Comparison of ENCODE assay signal across 1 cellular context in genomic region chr3:42490243-42490642, GRCh38.
TF ChIP-seq lines count a peak whose summit lies in the region.

No MANE protein-coding gene starts in this region.

TF ChIP-seq in GM12878, 131 proteins besides CTCF, POLR2A, EP300 and RAD21 (continued from another document):
- 0 out of 2 replicates have a peak, but pooled peaks have one; percentile 30 for TF ChIP-seq CREB1 (IDR thresholded peaks at IDR 0.05; ENCODE audit: low read depth)
- peak; percentile 88 to 90 for TF ChIP-seq BHLHE40 (IDR thresholded peaks at IDR 0.05; ENCODE audit: borderline replicate concordance in 1 of 2, low read depth in 2 of 2, low read length in 1 of 2)
- TF ChIP-seq IRF4 (IDR thresholded peaks at IDR 0.05; ENCODE audit: low read depth, low read length) = peak; percentile 86
- TF ChIP-seq FOXM1 (IDR thresholded peaks at IDR 0.05; ENCODE audit: low read depth, low read length) = peak; percentile 61; the same call in 1 of the 2 replicates
- no peak for TF ChIP-seq NR2C2 (IDR thresholded peaks at IDR 0.05; ENCODE audit: borderline replicate concordance, control insufficient read depth, insufficient read length, low read depth)
- TF ChIP-seq RELB (IDR thresholded peaks at IDR 0.05; ENCODE audit: low read depth) = peak; percentile 75
- TF ChIP-seq EZH2 (IDR thresholded peaks at IDR 0.05; ENCODE audit: borderline replicate concordance, control insufficient read depth, low read depth, low read length) = no peak
- no peak for TF ChIP-seq ZBTB11 (CRISPR knock-in tag; IDR thresholded peaks at IDR 0.05)
- TF ChIP-seq, protein P1, sequence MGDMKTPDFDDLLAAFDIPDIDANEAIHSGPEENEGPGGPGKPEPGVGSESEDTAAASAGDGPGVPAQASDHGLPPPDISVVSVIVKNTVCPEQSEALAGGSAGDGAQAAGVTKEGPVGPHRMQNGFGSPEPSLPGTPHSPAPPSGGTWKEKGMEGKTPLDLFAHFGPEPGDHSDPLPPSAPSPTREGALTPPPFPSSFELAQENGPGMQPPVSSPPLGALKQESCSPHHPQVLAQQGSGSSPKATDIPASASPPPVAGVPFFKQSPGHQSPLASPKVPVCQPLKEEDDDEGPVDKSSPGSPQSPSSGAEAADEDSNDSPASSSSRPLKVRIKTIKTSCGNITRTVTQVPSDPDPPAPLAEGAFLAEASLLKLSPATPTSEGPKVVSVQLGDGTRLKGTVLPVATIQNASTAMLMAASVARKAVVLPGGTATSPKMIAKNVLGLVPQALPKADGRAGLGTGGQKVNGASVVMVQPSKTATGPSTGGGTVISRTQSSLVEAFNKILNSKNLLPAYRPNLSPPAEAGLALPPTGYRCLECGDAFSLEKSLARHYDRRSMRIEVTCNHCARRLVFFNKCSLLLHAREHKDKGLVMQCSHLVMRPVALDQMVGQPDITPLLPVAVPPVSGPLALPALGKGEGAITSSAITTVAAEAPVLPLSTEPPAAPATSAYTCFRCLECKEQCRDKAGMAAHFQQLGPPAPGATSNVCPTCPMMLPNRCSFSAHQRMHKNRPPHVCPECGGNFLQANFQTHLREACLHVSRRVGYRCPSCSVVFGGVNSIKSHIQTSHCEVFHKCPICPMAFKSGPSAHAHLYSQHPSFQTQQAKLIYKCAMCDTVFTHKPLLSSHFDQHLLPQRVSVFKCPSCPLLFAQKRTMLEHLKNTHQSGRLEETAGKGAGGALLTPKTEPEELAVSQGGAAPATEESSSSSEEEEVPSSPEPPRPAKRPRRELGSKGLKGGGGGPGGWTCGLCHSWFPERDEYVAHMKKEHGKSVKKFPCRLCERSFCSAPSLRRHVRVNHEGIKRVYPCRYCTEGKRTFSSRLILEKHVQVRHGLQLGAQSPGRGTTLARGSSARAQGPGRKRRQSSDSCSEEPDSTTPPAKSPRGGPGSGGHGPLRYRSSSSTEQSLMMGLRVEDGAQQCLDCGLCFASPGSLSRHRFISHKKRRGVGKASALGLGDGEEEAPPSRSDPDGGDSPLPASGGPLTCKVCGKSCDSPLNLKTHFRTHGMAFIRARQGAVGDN (IDR thresholded peaks at IDR 0.05) = peak; percentile 51; the same call in 1 of the 2 replicates
- TF ChIP-seq, protein P2, sequence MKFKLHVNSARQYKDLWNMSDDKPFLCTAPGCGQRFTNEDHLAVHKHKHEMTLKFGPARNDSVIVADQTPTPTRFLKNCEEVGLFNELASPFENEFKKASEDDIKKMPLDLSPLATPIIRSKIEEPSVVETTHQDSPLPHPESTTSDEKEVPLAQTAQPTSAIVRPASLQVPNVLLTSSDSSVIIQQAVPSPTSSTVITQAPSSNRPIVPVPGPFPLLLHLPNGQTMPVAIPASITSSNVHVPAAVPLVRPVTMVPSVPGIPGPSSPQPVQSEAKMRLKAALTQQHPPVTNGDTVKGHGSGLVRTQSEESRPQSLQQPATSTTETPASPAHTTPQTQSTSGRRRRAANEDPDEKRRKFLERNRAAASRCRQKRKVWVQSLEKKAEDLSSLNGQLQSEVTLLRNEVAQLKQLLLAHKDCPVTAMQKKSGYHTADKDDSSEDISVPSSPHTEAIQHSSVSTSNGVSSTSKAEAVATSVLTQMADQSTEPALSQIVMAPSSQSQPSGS (IDR thresholded peaks at IDR 0.05; ENCODE audit: low read length) = no peak; the same call in 1 of the 2 replicates
- no peak for TF ChIP-seq HDAC2 (IDR thresholded peaks at IDR 0.05)
- no peak for TF ChIP-seq MYC (IDR thresholded peaks at IDR 0.05; ENCODE audit: insufficient read depth, insufficient read length, insufficient replicate concordance, low read length, severe bottlenecking)
- TF ChIP-seq CREM (IDR thresholded peaks at IDR 0.05; ENCODE audit: low read depth) = peak; percentile 58; the same call in 1 of the 2 replicates
- TF ChIP-seq BCL11A (IDR thresholded peaks at IDR 0.05; ENCODE audit: low read depth, low read length) = peak; percentile 77
